ENCODE assay signal across 8 cellular contexts in the genomic region with DNA sequence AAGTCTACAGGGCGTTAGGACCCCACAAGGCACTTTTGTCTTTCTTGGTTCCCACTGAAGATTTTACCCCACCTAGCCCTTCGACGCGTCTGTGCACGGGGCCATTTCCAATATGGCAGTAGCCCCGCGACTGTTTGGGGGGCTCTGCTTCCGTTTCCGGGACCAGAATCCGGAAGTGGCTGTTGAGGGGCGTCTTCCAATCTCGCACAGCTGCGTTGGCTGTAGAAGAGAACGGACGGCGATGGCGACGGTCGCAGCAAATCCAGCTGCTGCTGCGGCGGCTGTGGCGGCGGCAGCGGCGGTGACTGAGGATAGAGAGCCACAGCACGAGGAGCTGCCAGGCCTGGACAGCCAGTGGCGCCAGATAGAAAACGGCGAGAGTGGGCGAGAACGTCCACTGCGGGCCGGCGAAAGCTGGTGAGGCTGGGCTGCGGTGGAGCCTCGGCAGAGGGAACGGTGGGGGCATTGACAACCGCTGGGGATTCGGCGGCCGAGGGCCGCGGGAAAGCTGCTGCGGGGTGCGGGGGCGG. TPM values are rescaled to one million over a fixed set of nuclear protein-coding genes. Genes with fewer than 3 reads are reported as not detected.
A peak's percentile ranks its signal among the peaks of the same experiment; 100 is the strongest.
DNase-seq lines count a peak whose midpoint lies in the region; ATAC-seq and TF ChIP-seq lines count a peak whose summit lies in the region.

A gene (plus strand): TSS at position 207 of the 530 bp plus-strand sequence. CDS start 35 bp downstream, at position 242.

- under 1% methylated on average over 46 of the region's 46 CpGs for WGBS in thymus

- H4K20me1 ChIP-seq in fibroblast of lung (ENCODE audit: control insufficient read depth, extremely low read depth, insufficient read depth, low read length) = no peaks in the 10 kb centered on the region

- H3K27me3 Mint-ChIP-seq in activated T-helper 1 cell treated with anti-CD3 and anti-CD28 coated beads, Interleukin-12 subunit alpha, Interleukin-12 subunit beta, Interleukin-2, Interleukin-4 antibody, amounts not matched to agents 30 ng/mL and 10 ng/mL and 1 ng/mL, durations not matched to agents 14 hours and 24 hours and 36 hours (ENCODE audit: insufficient read depth) = no peaks in the 10 kb centered on the region
- peaks cover 0 to 4% (median 0%) of the 10 kb centered on the region in 5 donors for H3K27me3 Mint-ChIP-seq in naive thymus-derived CD4-positive, alpha-beta T cell

- H3K4me3 Mint-ChIP-seq in activated T-helper 1 cell treated with anti-CD3 and anti-CD28 coated beads, Interleukin-12 subunit alpha, Interleukin-12 subunit beta, Interleukin-2, Interleukin-4 antibody, amounts not matched to agents 30 ng/mL and 10 ng/mL and 1 ng/mL, durations not matched to agents 14 hours and 24 hours and 36 hours = peak within 1 kb of the TSS; percentile 87
- H3K4me3 Mint-ChIP-seq in naive thymus-derived CD4-positive, alpha-beta T cell = peak within 1 kb of the TSS; percentile 84 to 98 (median 90)

- H3K4me3 ChIP-seq in fibroblast of lung (replicated peaks in 1 of 4; ENCODE audit: control extremely low read depth in 1 of 4, insufficient read depth in 1 of 4, low read depth in 3 of 4, low read length in 4 of 4) (peak within 1 kb of the TSS; percentile 55 to 91 (median 72)), thymus (ENCODE audit: low read length) (peak within 1 kb of the TSS; percentile 78)
- H3K4me3 ChIP-seq in naive thymus-derived CD4-positive, alpha-beta T cell (ENCODE audit: low read length) = peak within 1 kb of the TSS; percentile 74

- H3K4me2 ChIP-seq in fibroblast of lung (ENCODE audit: extremely low read depth, insufficient read depth, low read length) = peak within 1 kb of the TSS; percentile 74

- H3K27ac ChIP-seq in fibroblast of lung (ENCODE audit: insufficient read depth, low read length) = peak within 1 kb of the TSS; percentile 94
- H3K27ac ChIP-seq in naive thymus-derived CD4-positive, alpha-beta T cell (ENCODE audit: low read depth, low read length) = peak within 1 kb of the TSS; percentile 99
- H3K27ac ChIP-seq in thymus (ENCODE audit: low read depth) = peak within 1 kb of the TSS; percentile 99

- H2AFZ ChIP-seq in fibroblast of lung (ENCODE audit: low read length) = peak within 1 kb of the TSS; percentile 13

- TF ChIP-seq CTCF in fibroblast of lung (conservative IDR thresholded peaks at IDR 0.05 in 1 of 2, IDR thresholded peaks at IDR 0.05 in 1 of 2; ENCODE audit: low read depth in 1 of 2, low read length in 2 of 2) = no peak

- intact Hi-C loops in activated T-helper 1 cell treated with anti-CD3 and anti-CD28 coated beads, Interleukin-12 subunit alpha, Interleukin-12 subunit beta, Interleukin-2, Interleukin-4 antibody, amounts not matched to agents 30 ng/mL and 10 ng/mL and 1 ng/mL, durations not matched to agents 14 hours and 24 hours and 36 hours (cut with micrococcal nuclease) = loop anchor here (1.0 to 2.0 kb wide), 9 partner anchors 15 to 426 kb away; a partner anchor contains a TSS
- intact Hi-C loops in naive thymus-derived CD4-positive, alpha-beta T cell (cut with micrococcal nuclease) = loop anchor here (1.0 to 5.0 kb wide), 15 partner anchors 15 to 425 kb away; a partner anchor contains a TSS

- peak; percentile 42 for ATAC-seq in HG03066 (IDR thresholded peaks at IDR 0.05; ENCODE audit: low read depth, unreplicated experiment)
- peak; percentile 7 for ATAC-seq in naive thymus-derived CD4-positive, alpha-beta T cell

- peaks cover 19% of the 10 kb centered on the region for H3K4me1 Mint-ChIP-seq in activated T-helper 1 cell treated with anti-CD3 and anti-CD28 coated beads, Interleukin-12 subunit alpha, Interleukin-12 subunit beta, Interleukin-2, Interleukin-4 antibody, amounts not matched to agents 30 ng/mL and 10 ng/mL and 1 ng/mL, durations not matched to agents 14 hours and 24 hours and 36 hours (ENCODE audit: low read depth)
- H3K4me1 Mint-ChIP-seq in naive thymus-derived CD4-positive, alpha-beta T cell = peaks cover 8 to 49% (median 24%) of the 10 kb centered on the region in 7 donors

- CTCF ChIA-PET in naive thymus-derived CD4-positive, alpha-beta T cell (lab: Charles Lee) = interaction anchor here (1.2 kb wide), 1 partner anchor 152 kb away, joined by 4 read pairs; no protein-coding TSS in a partner anchor

- H3K36me3 ChIP-seq in fibroblast of lung (ENCODE audit: control insufficient read depth, insufficient read depth, low read length) = peaks cover 2% of the 10 kb centered on the region
- peaks cover 0 to 16% (median 0%) of the 10 kb centered on the region in 3 experiments for H3K36me3 ChIP-seq in naive thymus-derived CD4-positive, alpha-beta T cell (ENCODE audit: control insufficient read depth in 2 of 3, insufficient read depth in 3 of 3, low read length in 3 of 3)
- peaks cover 12% of the 10 kb centered on the region for H3K36me3 ChIP-seq in thymus (ENCODE audit: control insufficient read depth, insufficient read depth)

- H3K27ac Mint-ChIP-seq in activated T-helper 1 cell treated with anti-CD3 and anti-CD28 coated beads, Interleukin-12 subunit alpha, Interleukin-12 subunit beta, Interleukin-2, Interleukin-4 antibody, amounts not matched to agents 30 ng/mL and 10 ng/mL and 1 ng/mL, durations not matched to agents 14 hours and 24 hours and 36 hours = peak within 1 kb of the TSS; percentile 90
- H3K27ac Mint-ChIP-seq in naive thymus-derived CD4-positive, alpha-beta T cell = peak within 1 kb of the TSS; percentile 94 to 100 (median 98)

- no peaks in the 10 kb centered on the region for H3K9me3 Mint-ChIP-seq in activated T-helper 1 cell treated with anti-CD3 and anti-CD28 coated beads, Interleukin-12 subunit alpha, Interleukin-12 subunit beta, Interleukin-2, Interleukin-4 antibody, amounts not matched to agents 30 ng/mL and 10 ng/mL and 1 ng/mL, durations not matched to agents 14 hours and 24 hours and 36 hours
- peaks cover 0 to 3% (median 0%) of the 10 kb centered on the region in 11 donors for H3K9me3 Mint-ChIP-seq in naive thymus-derived CD4-positive, alpha-beta T cell

- H3K4me1 ChIP-seq in fibroblast of lung (ENCODE audit: control insufficient read depth, extremely low read depth, insufficient read depth, low read length) = no peaks in the 10 kb centered on the region
- peaks cover 0 to 14% of the 10 kb centered on the region in 2 donors for H3K4me1 ChIP-seq in naive thymus-derived CD4-positive, alpha-beta T cell (ENCODE audit: control insufficient read depth in 2 of 2, insufficient read depth in 2 of 2, low read length in 2 of 2)
- no peaks in the 10 kb centered on the region for H3K4me1 ChIP-seq in thymus (ENCODE audit: control insufficient read depth, insufficient read depth, low read length)

- H3K36me3 Mint-ChIP-seq in activated T-helper 1 cell treated with anti-CD3 and anti-CD28 coated beads, Interleukin-12 subunit alpha, Interleukin-12 subunit beta, Interleukin-2, Interleukin-4 antibody, amounts not matched to agents 30 ng/mL and 10 ng/mL and 1 ng/mL, durations not matched to agents 14 hours and 24 hours and 36 hours (ENCODE audit: low read depth) = peaks cover 14% of the 10 kb centered on the region
- H3K36me3 Mint-ChIP-seq in naive thymus-derived CD4-positive, alpha-beta T cell = peaks cover 0 to 26% (median 16%) of the 10 kb centered on the region in 5 donors

- POLR2A ChIA-PET in naive thymus-derived CD4-positive, alpha-beta T cell (lab: Charles Lee) = interaction anchor here (0.6 to 3.8 kb wide), 13 partner anchors 9 to 852 kb away, joined by 3 to 72 read pairs (median 5); a partner anchor contains a TSS

- DNase-seq in NK-92 treated with Interleukin-12 subunit alpha and Interleukin-12 subunit beta, amount 100 ng/mL, for 24 hours (lab: John Stamatoyannopoulos, UW) = peak; percentile 37
- no peak for DNase-seq in NK-92 (lab: John Stamatoyannopoulos, UW; ENCODE audit: unreplicated experiment)
- peak; percentile 23 for DNase-seq in NOMO-1 treated with DMSO at 0.1 percent for 48 hours (lab: John Stamatoyannopoulos, UW; ENCODE audit: unreplicated experiment)
- peak; percentile 16 for DNase-seq in activated T-helper 1 cell treated with anti-CD3 and anti-CD28 coated beads, Interleukin-12 subunit alpha, Interleukin-12 subunit beta, Interleukin-2, Interleukin-4 antibody, amounts not matched to agents 30 ng/mL and 10 ng/mL and 1 ng/mL, durations not matched to agents 14 hours and 24 hours and 36 hours (ENCODE audit: low spot score)
- peak; percentile 42 to 60 for DNase-seq in fibroblast of lung (ENCODE audit: low read depth in 2 of 2)
- DNase-seq in naive thymus-derived CD4-positive, alpha-beta T cell = peak in 7 of 9 donors; percentile 46 to 63 (median 56)

- no peaks in the 10 kb centered on the region for H3K27me3 ChIP-seq in fibroblast of lung (ENCODE audit: control insufficient read depth, insufficient read depth, low read length)
- H3K27me3 ChIP-seq in naive thymus-derived CD4-positive, alpha-beta T cell (ENCODE audit: control insufficient read depth in 2 of 2, insufficient read depth in 2 of 2, low read length in 2 of 2) = no peaks in the 10 kb centered on the region
- no peaks in the 10 kb centered on the region for H3K27me3 ChIP-seq in thymus (ENCODE audit: control insufficient read depth, insufficient read depth)

- H3K9ac ChIP-seq in fibroblast of lung (ENCODE audit: insufficient read depth, low read length) = peak within 1 kb of the TSS; percentile 79

- peaks cover 34% of the 10 kb centered on the region for H3K79me2 ChIP-seq in fibroblast of lung (ENCODE audit: control insufficient read depth, insufficient read depth, low read length)

- H3K9me3 ChIP-seq in fibroblast of lung (ENCODE audit: control insufficient read depth, insufficient read depth, low read depth, low read length) (no peaks in the 10 kb centered on the region), thymus (ENCODE audit: control insufficient read depth) (no peaks in the 10 kb centered on the region)
- no peaks in the 10 kb centered on the region for H3K9me3 ChIP-seq in naive thymus-derived CD4-positive, alpha-beta T cell (ENCODE audit: control insufficient read depth in 2 of 3, low read length in 3 of 3)

RNA-seq across cellular contexts. Expression of the gene that starts here (rescaled TPM):
- 24.6 and 26.6 TPM in 2 replicates for total RNA-seq in activated T-helper 1 cell treated with anti-CD3 and anti-CD28 coated beads, Interleukin-12 subunit alpha, Interleukin-12 subunit beta, Interleukin-2, Interleukin-4 antibody, amounts not matched to agents 30 ng/mL and 10 ng/mL and 1 ng/mL, durations not matched to agents 14 hours and 24 hours and 36 hours
- total RNA-seq in fibroblast of lung = 37.0 and 47.9 TPM in 2 replicates
- polyA plus RNA-seq in fibroblast of lung (24.6 and 26.1 TPM in 2 replicates), thymus (40.9 TPM)
- polyA plus RNA-seq in fibroblast of lung (2012) = 45.7 and 45.9 TPM in 2 replicates
- polyA minus RNA-seq in fibroblast of lung (ENCODE audit: low replicate concordance) = 144 and 168 TPM in 2 replicates
- total RNA-seq in naive thymus-derived CD4-positive, alpha-beta T cell = 100 to 1,000 TPM in 1 of 5 experiments, 10 to 100 TPM in 4; 21.3 to 101 (median 77.0) TPM
- 10 to 100 TPM; 51.2 to 94.7 TPM for polyA plus RNA-seq in naive thymus-derived CD4-positive, alpha-beta T cell
